8 cellular contexts compared by ENCODE assay signal in genomic region chr15:77419836-77420609, GRCh38. TPM values are rescaled to one million over a fixed set of nuclear protein-coding genes. Genes with fewer than 3 reads are reported as not detected.
DNase-seq lines count a peak whose midpoint lies in the region; ATAC-seq, FAIRE-seq and TF ChIP-seq lines count a peak whose summit lies in the region.

TSS of gene PEAK1 (minus strand) at chr15:77420104. CDS start at chr15:77181926, 238,178 bp downstream.

- peak within 1 kb of the TSS; percentile 97 to 98 for H3K27ac ChIP-seq in kidney (ENCODE audit: low read depth in 2 of 2, low read length in 2 of 2)

- H3K36me3 ChIP-seq in kidney (ENCODE audit: control insufficient read depth in 1 of 2, insufficient read depth in 2 of 2, low read length in 2 of 2), result no peaks in the 10 kb centered on the region

- ATAC-seq in HG03432 (IDR thresholded peaks at IDR 0.05; ENCODE audit: unreplicated experiment), result peak; percentile 90

- peaks cover 0 to 2% of the 10 kb centered on the region in 2 donors for H3K4me1 ChIP-seq in kidney (ENCODE audit: control insufficient read depth in 1 of 2, insufficient read depth in 1 of 2, low read depth in 1 of 2, low read length in 2 of 2)

- peak within 1 kb of the TSS; percentile 98 to 99 for H3K9ac ChIP-seq in kidney (ENCODE audit: low read length in 2 of 2)

- no peak for TF ChIP-seq CTCF in kidney (IDR thresholded peaks at IDR 0.05; ENCODE audit: borderline replicate concordance, extremely low read depth, insufficient read depth)

- H3K9me3 ChIP-seq in kidney (ENCODE audit: control insufficient read depth in 1 of 2, low read length in 2 of 2), result no peaks in the 10 kb centered on the region

- TF ChIP-seq POLR2A in GM19193 (IDR thresholded peaks at IDR 0.05; ENCODE audit: extremely low read depth, insufficient read depth, insufficient read length), result peak; percentile 71

- intact Hi-C loops in kidney (cut with DNase I), result no loop called here

- FAIRE-seq in kidney (lab: Jason Lieb, UNC), result no peak

- DNase-seq in Ammon's horn (ENCODE audit: low spot score) (peak; percentile 99), NCI-H510A (lab: John Stamatoyannopoulos, UW) (peak; percentile 91), cerebellar nuclear complex (lab: John Stamatoyannopoulos, UW) (peak; percentile 86 to 93), kidney (peak; percentile 100)
- DNase-seq in activated CD4-positive, alpha-beta T cell treated with anti-CD3 and anti-CD28 coated beads for 1 hour, result peak; percentile 99
- peak; percentile 99 for DNase-seq in stimulated activated CD4-positive, alpha-beta T cell treated with anti-CD3 and anti-CD28 coated beads, Interleukin-15, amount 100 ng/mL, for 1 hour (ENCODE audit: low read depth in 1 of 2, low spot score in 1 of 2)

- peak within 1 kb of the TSS; percentile 97 to 98 for H3K4me3 ChIP-seq in kidney (ENCODE audit: low read length in 2 of 2)

RNA-seq across cellular contexts. Expression of gene PEAK1, which starts in this region (rescaled TPM):
- 50.3 TPM for total RNA-seq in kidney
- 2.9 TPM for polyA plus RNA-seq in kidney (ENCODE audit: insufficient read depth, low read depth, low replicate concordance)

Comparison
In these comparisons a context has a peak if more than half of its experiments do, and no peak if none do; other contexts are left out.
1. Peak in every context shown above with its lines: DNase-seq, ATAC-seq, H3K4me3 ChIP-seq and H3K27ac ChIP-seq.